In the genomic region with DNA sequence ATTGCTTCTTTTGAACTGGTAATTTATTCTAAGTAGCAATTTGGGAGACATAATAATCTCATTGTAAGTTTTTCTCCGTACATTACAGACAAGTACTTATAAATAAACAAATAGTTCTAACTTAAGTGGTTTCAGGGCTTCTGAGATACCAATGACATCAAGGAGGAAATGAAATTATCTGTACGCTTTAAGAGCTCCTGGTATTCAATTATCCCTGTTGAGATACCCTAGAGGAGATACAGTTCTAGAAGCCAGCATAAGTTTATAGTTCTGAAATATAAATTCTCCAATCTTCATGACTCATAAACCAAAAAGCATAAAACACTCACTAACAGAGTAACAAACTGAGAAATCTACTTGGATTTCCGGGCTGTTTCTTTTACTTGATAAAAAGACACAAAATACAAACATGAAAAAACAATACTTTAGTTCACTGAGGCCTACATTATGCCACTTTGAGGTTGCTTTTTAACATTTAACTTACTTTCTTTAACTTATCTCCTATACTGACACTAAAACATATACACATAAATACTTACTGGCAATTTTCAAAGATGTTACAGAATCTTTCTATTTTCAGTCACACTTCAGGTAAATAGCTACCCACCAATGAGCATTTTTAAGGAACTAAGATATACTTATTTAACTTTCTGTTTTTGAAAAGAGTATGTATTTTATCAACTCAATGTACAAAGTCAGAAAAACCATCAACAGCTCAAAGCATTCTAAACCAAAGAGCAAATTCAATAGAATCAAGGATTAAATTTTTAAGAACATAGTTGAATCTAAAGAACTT, we compare ENCODE assay signal across 16 cellular contexts. TPM values are rescaled to one million over a fixed set of nuclear protein-coding genes. Genes with fewer than 3 reads are reported as not detected.
A peak's percentile ranks its signal among the peaks of the same experiment; 100 is the strongest.
DNase-seq lines count a peak whose midpoint lies in the region; ATAC-seq and TF ChIP-seq lines count a peak whose summit lies in the region.
"Had no signal": no experiment of that assay in that cellular context is flagged by ENCODE, and none has a peak within 500 bp of the region (broad histone marks: within the 10 kb centered on the region; RNA-seq: fewer than 3 reads in every experiment).

No MANE protein-coding gene starts in this region.

- peak overlapping the region; percentile 2 to 5 for H3K27ac ChIP-seq in left lung
- H3K27ac ChIP-seq: 22Rv1, coronary artery had no signal

- intact Hi-C loops in left lung (cut with DNase I), result no loop called here

- ATAC-seq in T-helper 17 cell, result no peak
- no peak for ATAC-seq in left lung
- no peak for ATAC-seq in HG03571 (IDR thresholded peaks at IDR 0.05; ENCODE audit: unreplicated experiment)
- ATAC-seq: left ventricle myocardium superior; stimulated activated naive CD8-positive, alpha-beta T cell treated with anti-CD3 and anti-CD28 coated beads, Interleukin-15, amount 100 ng/mL, for 72 hours had no signal

- peak overlapping the region; percentile 34 for H3K27ac Mint-ChIP-seq in T-helper 17 cell
- H3K27ac Mint-ChIP-seq: stimulated activated naive CD8-positive, alpha-beta T cell treated with anti-CD3 and anti-CD28 coated beads, Interleukin-15, amount 100 ng/mL, for 72 hours had no signal

- no peak overlapping the region for H3K4me3 ChIP-seq in left lung
- H3K4me3 ChIP-seq: coronary artery had no signal

- peaks cover 0 to 51% of the 10 kb centered on the region in 2 donors for H3K36me3 ChIP-seq in left lung

- DNase-seq in DMS53 (lab: John Stamatoyannopoulos, UW), result peak; percentile 30
- no peak for DNase-seq in DMS53 treated with DMSO at 0.1 percent for 48 hours (lab: John Stamatoyannopoulos, UW; ENCODE audit: unreplicated experiment)
- DNase-seq in ELR (ENCODE audit: low read depth), result peak; percentile 22
- DNase-seq in T-helper 17 cell, result no peak
- no peak for DNase-seq in left lung
- no peak for DNase-seq in AG20443 (ENCODE audit: low spot score)
- DNase-seq in DMS114 treated with DMSO at 0.1 percent for 48 hours (lab: John Stamatoyannopoulos, UW; ENCODE audit: unreplicated experiment), result no peak
- DNase-seq: anterior cingulate cortex; CD4-positive, CD25-positive, alpha-beta regulatory T cell; KG1; left ventricle myocardium superior; SHP77; stimulated activated naive CD8-positive, alpha-beta T cell treated with anti-CD3 and anti-CD28 coated beads, Interleukin-15, amount 100 ng/mL, for 72 hours had no signal

- no peaks in the 10 kb centered on the region for H3K27me3 Mint-ChIP-seq in T-helper 17 cell
- H3K27me3 Mint-ChIP-seq: CD4-positive, CD25-positive, alpha-beta regulatory T cell; stimulated activated naive CD8-positive, alpha-beta T cell treated with anti-CD3 and anti-CD28 coated beads, Interleukin-15, amount 100 ng/mL, for 72 hours had no signal

- H3K4me1 Mint-ChIP-seq in T-helper 17 cell, result peaks cover 17% of the 10 kb centered on the region

- no peaks in the 10 kb centered on the region for H3K27me3 ChIP-seq in left lung

- TF ChIP-seq CTCF in left lung (IDR thresholded peaks at IDR 0.05), result no peak

- H3K9me3 ChIP-seq in T-helper 17 cell (ENCODE audit: control insufficient read depth, low read length, poor library complexity, severe bottlenecking), result no peaks in the 10 kb centered on the region
- H3K9me3 ChIP-seq in left lung, result no peaks in the 10 kb centered on the region

- H3K36me3 Mint-ChIP-seq in T-helper 17 cell (ENCODE audit: low read depth), result peaks cover 5% of the 10 kb centered on the region

- peaks cover 12 to 47% of the 10 kb centered on the region in 2 donors for H3K4me1 ChIP-seq in left lung

- no peak overlapping the region for H3K4me3 Mint-ChIP-seq in T-helper 17 cell

RNA-seq across cellular contexts. Expression of a gene that starts 7.5 kb away (rescaled TPM):
- total RNA-seq in T-helper 17 cell, result 10 to 100 TPM; 73.5 to 88.0 TPM
- 10 to 100 TPM; 69.5 to 70.0 TPM for total RNA-seq in left lung

RNA-seq across cellular contexts. Expression of a gene that starts 27.3 kb away (rescaled TPM):
- total RNA-seq in T-helper 17 cell, result 10 to 100 TPM in 1 of 2 donors, 1 to 10 TPM in 1; 3.9 to 24.0 TPM
- 10 to 100 TPM; 16.4 to 20.1 TPM for total RNA-seq in left lung

RNA-seq across cellular contexts. Expression of a gene that starts 50.4 kb away (rescaled TPM):
- total RNA-seq in T-helper 17 cell (100 to 1,000 TPM in 1 of 2 donors, 10 to 100 TPM in 1; 96.0 to 105 TPM), left lung (10 to 100 TPM; 36.4 to 48.1 TPM)

Comparison
In these comparisons a context has a peak if more than half of its experiments do, and no peak if none do; other contexts are left out.
1. DNase-seq: peak in DMS53 (single experiment) and ELR (single experiment); none in DMS53 treated with DMSO at 0.1 percent for 48 hours (single experiment), T-helper 17 cell (0 of 3), left lung (0 of 2), AG20443 (single experiment) and DMS114 treated with DMSO at 0.1 percent for 48 hours (single experiment).